ENCODE assay signal across 1 cellular context in genomic region chr3:51819709-51820406, GRCh38.
TF ChIP-seq lines count a peak whose summit lies in the region.

No MANE protein-coding gene starts in this region.

TF ChIP-seq in GM23338, 12 proteins besides CTCF, POLR2A, EP300 and RAD21 (continued from another document):
- TF ChIP-seq ZNF462 (CRISPR knock-in tag; IDR thresholded peaks at IDR 0.05) (no peak; the same call in 1 of the 2 replicates), POLR2AphosphoS5 (IDR thresholded peaks at IDR 0.05; ENCODE audit: low read depth) (no peak), STAT1 (IDR thresholded peaks at IDR 0.05; ENCODE audit: unreplicated experiment) (no peak), NANOG (IDR thresholded peaks at IDR 0.05; ENCODE audit: borderline replicate concordance) (no peak), ZNF114 (CRISPR knock-in tag; IDR thresholded peaks at IDR 0.05) (no peak)
TF ChIP-seq in GM23338: peak in this region for 0.
